Comparison of ENCODE assay signal across 12 cellular contexts in the genomic region with DNA sequence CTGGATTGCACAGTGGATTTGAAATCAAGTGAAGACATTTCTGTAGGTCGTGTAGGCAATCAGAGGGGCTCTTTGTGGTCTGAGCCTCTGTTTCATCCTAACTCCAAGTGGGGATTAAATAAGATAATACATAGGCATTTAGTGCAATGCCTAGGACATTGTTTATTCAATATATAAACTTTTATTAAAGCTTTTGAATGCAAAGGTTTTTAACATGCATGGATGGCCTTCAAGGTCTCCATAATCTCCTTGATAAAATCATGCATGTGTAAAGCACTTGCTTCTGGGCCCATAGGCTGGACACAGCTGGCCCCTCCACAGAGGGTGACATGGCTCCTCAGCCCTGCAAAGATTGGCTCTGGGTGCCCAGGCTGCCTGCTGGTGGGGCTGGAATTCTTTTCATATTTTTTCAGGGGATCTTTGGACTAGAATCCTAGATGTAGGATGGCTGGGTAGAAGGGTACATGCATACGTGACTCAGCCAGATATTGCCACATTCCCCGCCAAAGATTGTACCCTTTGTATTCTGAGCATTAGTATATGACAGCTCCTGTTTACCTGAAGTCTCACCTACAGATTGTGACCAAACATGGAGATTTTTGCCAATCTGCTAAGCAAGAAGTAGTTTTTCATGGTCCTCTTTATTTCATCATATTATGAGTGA. TPM values are rescaled to one million over a fixed set of nuclear protein-coding genes. Genes with fewer than 3 reads are reported as not detected.
"Had no signal": no experiment of that assay in that cellular context is flagged by ENCODE, and none has a peak within 500 bp of the region (broad histone marks: within the 10 kb centered on the region; RNA-seq: fewer than 3 reads in every experiment).

No MANE protein-coding gene starts in this region.

- H3K27me3 Mint-ChIP-seq: activated naive CD8-positive, alpha-beta T cell had no signal

- H3K27ac ChIP-seq: breast epithelium, skin epidermis, tibial artery, vagina had no signal

- H3K9me3 ChIP-seq: breast epithelium, tibial artery, vagina had no signal

- H3K27ac Mint-ChIP-seq: activated naive CD8-positive, alpha-beta T cell had no signal

- DNase-seq: activated CD4-positive, CD25-positive, alpha-beta regulatory T cell; activated T-cell treated with anti-CD3 and anti-CD28 coated beads, Interleukin-2, amount 50 U/mL, for 1 hour; effector CD8-positive, alpha-beta T cell; retina; T-helper 2 cell; tibial artery had no signal

- H3K36me3 ChIP-seq: breast epithelium, vagina had no signal

- H3K4me3 ChIP-seq: breast epithelium, skin epidermis, tibial artery, vagina had no signal

- H3K36me3 Mint-ChIP-seq: activated naive CD8-positive, alpha-beta T cell had no signal

- H3K4me1 ChIP-seq: breast epithelium, tibial artery, vagina had no signal

- H3K27me3 ChIP-seq: breast epithelium, tibial artery, vagina had no signal

RNA-seq across cellular contexts. Expression of gene AVP, which starts 19.0 kb away (rescaled TPM):
- total RNA-seq: breast epithelium, epithelial cell of proximal tubule, lower leg skin, vagina had no signal

RNA-seq across cellular contexts. Expression of gene OXT, which starts 32.1 kb away (rescaled TPM):
- total RNA-seq: epithelial cell of proximal tubule, lower leg skin, vagina had no signal
